1 cellular context compared by ENCODE assay signal in genomic region chr16:84362410-84362809, GRCh38.
TF ChIP-seq lines count a peak whose summit lies in the region.

No MANE protein-coding gene starts in this region.

TF ChIP-seq in HepG2, 621 proteins besides CTCF, POLR2A, EP300 and RAD21 (continued from another document):
- TF ChIP-seq CENPBD1 (CRISPR knock-in tag; IDR thresholded peaks at IDR 0.05; ENCODE audit: borderline replicate concordance, low read depth), result no peak
- no peak for TF ChIP-seq ZFP41 (CRISPR knock-in tag; IDR thresholded peaks at IDR 0.05; ENCODE audit: borderline replicate concordance)
- TF ChIP-seq ZKSCAN5 (CRISPR knock-in tag; IDR thresholded peaks at IDR 0.05), result no peak
- no peak for TF ChIP-seq KLF11 (CRISPR knock-in tag; IDR thresholded peaks at IDR 0.05)
- TF ChIP-seq PREB (CRISPR knock-in tag; IDR thresholded peaks at IDR 0.05), result no peak
- no peak for TF ChIP-seq SOX6 (IDR thresholded peaks at IDR 0.05)
- no peak for TF ChIP-seq SOX6 (CRISPR knock-in tag; IDR thresholded peaks at IDR 0.05)
- no peak for TF ChIP-seq LCORL (IDR thresholded peaks at IDR 0.05)
- no peak for TF ChIP-seq LCORL (CRISPR knock-in tag; IDR thresholded peaks at IDR 0.05)
- TF ChIP-seq SP2 (CRISPR knock-in tag; IDR thresholded peaks at IDR 0.05), result no peak
- TF ChIP-seq, protein P1, sequence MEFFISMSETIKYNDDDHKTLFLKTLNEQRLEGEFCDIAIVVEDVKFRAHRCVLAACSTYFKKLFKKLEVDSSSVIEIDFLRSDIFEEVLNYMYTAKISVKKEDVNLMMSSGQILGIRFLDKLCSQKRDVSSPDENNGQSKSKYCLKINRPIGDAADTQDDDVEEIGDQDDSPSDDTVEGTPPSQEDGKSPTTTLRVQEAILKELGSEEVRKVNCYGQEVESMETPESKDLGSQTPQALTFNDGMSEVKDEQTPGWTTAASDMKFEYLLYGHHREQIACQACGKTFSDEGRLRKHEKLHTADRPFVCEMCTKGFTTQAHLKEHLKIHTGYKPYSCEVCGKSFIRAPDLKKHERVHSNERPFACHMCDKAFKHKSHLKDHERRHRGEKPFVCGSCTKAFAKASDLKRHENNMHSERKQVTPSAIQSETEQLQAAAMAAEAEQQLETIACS (CRISPR knock-in tag; IDR thresholded peaks at IDR 0.05), result no peak
- no peak for TF ChIP-seq FOXK2 (IDR thresholded peaks at IDR 0.05)
